In genomic region chr1:26692211-26692792, GRCh38 we compare ENCODE assay signal across 8 cellular contexts. TPM values are rescaled to one million over a fixed set of nuclear protein-coding genes. Genes with fewer than 3 reads are reported as not detected.
DNase-seq lines count a peak whose midpoint lies in the region; ATAC-seq lines count a peak whose summit lies in the region.

No MANE protein-coding gene starts in this region.

- H3K4me1 Mint-ChIP-seq in activated CD4-positive, alpha-beta T cell treated with anti-CD3 and anti-CD28 coated beads, Interleukin-2, amount 10 ng/mL, durations not matched to agents 7 days and 5 days = peaks cover 32% of the 10 kb centered on the region

- H3K36me3 Mint-ChIP-seq in activated CD4-positive, alpha-beta T cell treated with anti-CD3 and anti-CD28 coated beads, Interleukin-2, amount 10 ng/mL, durations not matched to agents 7 days and 5 days (ENCODE audit: low read depth) = no peaks in the 10 kb centered on the region

- no peaks in the 10 kb centered on the region for H3K9me3 Mint-ChIP-seq in activated CD4-positive, alpha-beta T cell treated with anti-CD3 and anti-CD28 coated beads, Interleukin-2, amount 10 ng/mL, durations not matched to agents 7 days and 5 days

- peak overlapping the region; percentile 83 for H3K4me3 Mint-ChIP-seq in activated CD4-positive, alpha-beta T cell treated with anti-CD3 and anti-CD28 coated beads, Interleukin-2, amount 10 ng/mL, durations not matched to agents 7 days and 5 days

- POLR2A ChIA-PET in activated CD4-positive, alpha-beta T cell treated with anti-CD3 and anti-CD28 coated beads, Interleukin-2, amount 10 ng/mL, durations not matched to agents 7 days and 5 days (lab: Charles Lee) = interaction anchor here (0.6 to 2.2 kb wide), 7 partner anchors 9 to 195 kb away, joined by 3 to 11 read pairs (median 5); partner anchors contain the start of gene PIGV

- peak overlapping the region; percentile 96 for H3K27ac Mint-ChIP-seq in activated CD4-positive, alpha-beta T cell treated with anti-CD3 and anti-CD28 coated beads, Interleukin-2, amount 10 ng/mL, durations not matched to agents 7 days and 5 days

- intact Hi-C loops in left colon (cut with DNase I, micrococcal nuclease) = loop anchor here in 1 of 2 donors (5.0 kb wide), 1 partner anchor 95 kb away; the partner anchor contains the start of gene PIGV

- ATAC-seq in HG03159 (IDR thresholded peaks at IDR 0.05; ENCODE audit: unreplicated experiment) (peak; percentile 28), left colon (peak; percentile 52), GM21526 (IDR thresholded peaks at IDR 0.05; ENCODE audit: low FRiP score, unreplicated experiment) (no peak)

- no peaks in the 10 kb centered on the region for H3K27me3 Mint-ChIP-seq in activated CD4-positive, alpha-beta T cell treated with anti-CD3 and anti-CD28 coated beads, Interleukin-2, amount 10 ng/mL, durations not matched to agents 7 days and 5 days

- CTCF ChIA-PET in activated CD4-positive, alpha-beta T cell treated with anti-CD3 and anti-CD28 coated beads, Interleukin-2, amount 10 ng/mL, durations not matched to agents 7 days and 5 days (lab: Charles Lee) = interaction anchor here (0.6 to 5.9 kb wide), 15 partner anchors 9 to 1423 kb away, joined by 3 to 34 read pairs (median 5); partner anchors contain the start of gene DHDDS

- DNase-seq in ELR (ENCODE audit: low read depth) = peak; percentile 92
- DNase-seq in NCI-H524 treated with DMSO at 0.1 percent for 48 hours (lab: John Stamatoyannopoulos, UW) = peak; percentile 83
- peak; percentile 91 for DNase-seq in activated CD4-positive, alpha-beta T cell treated with anti-CD3 and anti-CD28 coated beads, Interleukin-2, amount 10 ng/mL, durations not matched to agents 7 days and 5 days
- DNase-seq in dedifferentiated amniotic fluid mesenchymal stem cell (ENCODE audit: extremely low spot score) = peak; percentile 88
- peak; percentile 83 to 89 for DNase-seq in left colon
- DNase-seq in stimulated activated CD4-positive, alpha-beta T cell treated with anti-CD3 and anti-CD28 coated beads, Interleukin-1b, Interleukin-23, amount 100 ng/mL, for 24 hours (ENCODE audit: low read depth in 4 of 4, low spot score in 1 of 4) = peak in 3 of 4 experiments; percentile 36 to 65 (median 64)

RNA-seq across cellular contexts. Expression of gene ARID1A, which starts 3.5 kb away (rescaled TPM):
- total RNA-seq in activated CD4-positive, alpha-beta T cell treated with anti-CD3 and anti-CD28 coated beads, Interleukin-2, amount 10 ng/mL, durations not matched to agents 7 days and 5 days = 100 to 1,000 TPM; 120 TPM
- total RNA-seq in left colon = 10 to 100 TPM; 60.2 to 61.4 TPM
